8 cellular contexts compared by ENCODE assay signal in genomic region chr5:148374693-148375360, GRCh38. TPM values are rescaled to one million over a fixed set of nuclear protein-coding genes. Genes with fewer than 3 reads are reported as not detected.
A peak's percentile ranks its signal among the peaks of the same experiment; 100 is the strongest.
DNase-seq lines count a peak whose midpoint lies in the region; FAIRE-seq and TF ChIP-seq lines count a peak whose summit lies in the region.

No MANE protein-coding gene starts in this region.

- no peaks in the 10 kb centered on the region for H3K4me1 ChIP-seq in H1 (replicated peaks in 1 of 4; ENCODE audit: control insufficient read depth in 3 of 4, insufficient read depth in 4 of 4, low read length in 3 of 4)

- no peak overlapping the region for H3K23ac ChIP-seq in H1 (ENCODE audit: insufficient read length)

- no peak overlapping the region for H2BK15ac ChIP-seq in H1 (ENCODE audit: low read length)

- no peak overlapping the region for H3K9ac ChIP-seq in H1 (replicated peaks in 1 of 4; ENCODE audit: extremely low read depth in 1 of 4, low read depth in 3 of 4, low read length in 3 of 4)

- H3K23me2 ChIP-seq in H1 (ENCODE audit: low read depth, low read length) = no peaks in the 10 kb centered on the region

- no peak overlapping the region for H3K4me2 ChIP-seq in H1 (ENCODE audit: insufficient read depth in 1 of 2, low read depth in 2 of 2, low read length in 2 of 2)

- H3K27ac Mint-ChIP-seq in mesothelial cell of epicardium = no peak overlapping the region

- POLR2A ChIA-PET in H1 (lab: Charles Lee; ENCODE audit: partially characterized antibody) = interaction anchor here (0.9 to 1.3 kb wide), 3 partner anchors 8 to 24 kb away, joined by 3 to 4 read pairs (median 4); no protein-coding TSS in a partner anchor

- no peaks in the 10 kb centered on the region for H3K79me1 ChIP-seq in H1 (ENCODE audit: low read depth, low read length)

- no peak overlapping the region for H2BK12ac ChIP-seq in H1 (ENCODE audit: low read depth, low read length)

- H3K4ac ChIP-seq in H1 (replicated peaks; ENCODE audit: insufficient read length, low read depth, low read length) = no peak overlapping the region

- no peaks in the 10 kb centered on the region for H3K27me3 Mint-ChIP-seq in mesothelial cell of epicardium (ENCODE audit: low read depth)

- H2AK5ac ChIP-seq in H1 (ENCODE audit: low read depth, low read length) = no peak overlapping the region

- no peak overlapping the region for H3K4me3 Mint-ChIP-seq in mesothelial cell of epicardium

- no peak overlapping the region for H3K14ac ChIP-seq in H1 (ENCODE audit: insufficient read length)

- H3K36me3 ChIP-seq in H1 (ENCODE audit: control insufficient read depth in 2 of 4, insufficient read depth in 4 of 4, low read length in 3 of 4) = peaks cover 0 to 5% (median 0%) of the 10 kb centered on the region in 4 experiments; a peak in 2 of 8 replicates

- TF ChIP-seq CTCF in 22Rv1 (IDR thresholded peaks at IDR 0.05) (peak; percentile 88), H1 (IDR thresholded peaks at IDR 0.05; ENCODE audit: control extremely low read depth in 1 of 3, insufficient read depth in 1 of 3, low read depth in 1 of 3, low read length in 3 of 3) (peak in 2 of 3 experiments; percentile 81 to 87; a peak in 3 of 4 replicates), mesothelial cell of epicardium (IDR thresholded peaks at IDR 0.05; ENCODE audit: unreplicated experiment) (peak; percentile 54)

- H3K36me3 Mint-ChIP-seq in mesothelial cell of epicardium = no peaks in the 10 kb centered on the region

- FAIRE-seq in G401.6 (lab: Jason Lieb, UNC) (peak; percentile 41), H54 (lab: Jason Lieb, UNC) (peak; percentile 97), H1 (lab: Jason Lieb, UNC) (peak; percentile 98)

- no peak overlapping the region for H4K91ac ChIP-seq in H1 (replicated peaks; ENCODE audit: insufficient read length, low read length)

- no peak overlapping the region for H2BK20ac ChIP-seq in H1 (ENCODE audit: low read length)

- no peak for TF ChIP-seq EP300 in H1 (IDR thresholded peaks at IDR 0.05; ENCODE audit: borderline replicate concordance in 1 of 2, low read depth in 2 of 2, low read length in 2 of 2)

- H3K9me3 Mint-ChIP-seq in mesothelial cell of epicardium = peaks cover under 1% of the 10 kb centered on the region

- CTCF ChIA-PET in H1 (lab: Charles Lee; ENCODE audit: partially characterized antibody) = interaction anchor here (0.6 to 5.2 kb wide), 49 partner anchors 8 to 1106 kb away, joined by 3 to 53 read pairs (median 4); partner anchors contain the start of genes FBXO38 and SPINK9

- WGBS in H1 (ENCODE audit: extremely low coverage in 1 of 2, insufficient coverage in 1 of 2, insufficient read length in 1 of 2, insufficient replicate concordance in 2 of 2, low coverage in 1 of 2, low lambda C conversion rate in 2 of 2, missing lambda C conversion rate in 1 of 2), 2 experiments = 94% methylated on average over 2 of the region's 3 CpGs; no CpG with 5 or more reads in 1 of the 2 experiments

- no peaks in the 10 kb centered on the region; a peak in 1 of 4 replicates for H3K9me3 ChIP-seq in H1 (ENCODE audit: insufficient read depth in 2 of 2, low read depth in 1 of 2, low read length in 1 of 2)

- TF ChIP-seq RAD21 in H1 (IDR thresholded peaks at IDR 0.05 in 1 of 2, conservative IDR thresholded peaks at IDR 0.05 in 1 of 2; ENCODE audit: low read depth in 2 of 2, low read length in 2 of 2) = peak; percentile 89 to 92

- no peak overlapping the region for H3K56ac ChIP-seq in H1 (replicated peaks; ENCODE audit: insufficient read length, low read depth, low read length)

- no peak overlapping the region for H3K18ac ChIP-seq in H1 (ENCODE audit: extremely low read depth, low read length)

- no peak overlapping the region for H2BK5ac ChIP-seq in H1 (ENCODE audit: low read depth, low read length)

- H3K79me2 ChIP-seq in H1 (ENCODE audit: control insufficient read depth in 1 of 2, insufficient read depth in 2 of 2, low read length in 2 of 2) = no peaks in the 10 kb centered on the region

- H3K27me3 ChIP-seq in H1 (replicated peaks in 1 of 4; ENCODE audit: control insufficient read depth in 3 of 4, extremely low read depth in 1 of 4, insufficient read depth in 3 of 4, low read length in 3 of 4) = no peaks in the 10 kb centered on the region

- H3K27ac ChIP-seq in 22Rv1 (no peak overlapping the region), H1 (ENCODE audit: low read depth, low read length) (no peak overlapping the region)

- H4K5ac ChIP-seq in H1 (ENCODE audit: insufficient read length, low read depth, low read length) = no peak overlapping the region

- no peak overlapping the region for H2AFZ ChIP-seq in H1 (ENCODE audit: low read length)

- no peak overlapping the region for H3K4me3 ChIP-seq in H1 (ENCODE audit: extremely low read depth in 1 of 4, insufficient read depth in 2 of 4, low read depth in 3 of 4, low read length in 4 of 4)

- no peaks in the 10 kb centered on the region for H4K20me1 ChIP-seq in H1 (replicated peaks in 1 of 2; ENCODE audit: control insufficient read depth in 1 of 2, insufficient read depth in 2 of 2, low read length in 2 of 2)

- peak; percentile 18 for DNase-seq in H54 (ENCODE audit: insufficient read length, low spot score)
- peak; percentile 78 to 80 for DNase-seq in Kasumi-1 (lab: John Stamatoyannopoulos, UW)
- peak; percentile 48 for DNase-seq in SIG-M5 (lab: John Stamatoyannopoulos, UW)
- peak; percentile 29 to 49 for DNase-seq in H1 (ENCODE audit: low read depth in 1 of 2, low spot score in 2 of 2)
- DNase-seq in mesothelial cell of epicardium (ENCODE audit: low spot score in 2 of 2, unreplicated experiment in 2 of 2) = peak in 1 of 2 experiments; percentile 39
- no peak for DNase-seq in effector CD4-positive, alpha-beta T cell

- no peak overlapping the region for H2BK120ac ChIP-seq in H1 (replicated peaks; ENCODE audit: low read depth, low read length)

- no peak overlapping the region for H4K8ac ChIP-seq in H1 (ENCODE audit: extremely low read depth, insufficient read depth, low read length)

- H3K4me1 Mint-ChIP-seq in mesothelial cell of epicardium = peaks cover 7% of the 10 kb centered on the region

- TF ChIP-seq POLR2A in H54 (IDR thresholded peaks at IDR 0.05; ENCODE audit: low read depth, low read length) (no peak), H1 (IDR thresholded peaks at IDR 0.05; ENCODE audit: control extremely low read depth in 1 of 2, low read depth in 2 of 2, low read length in 2 of 2) (no peak)

TF ChIP-seq in H1, 55 proteins besides CTCF, POLR2A, EP300 and RAD21:
- TF ChIP-seq USF2 (IDR thresholded peaks at IDR 0.05; ENCODE audit: low read length) = peak; percentile 62
- no peak for TF ChIP-seq SIN3A (conservative IDR thresholded peaks at IDR 0.05 in 1 of 2, IDR thresholded peaks at IDR 0.05 in 1 of 2; ENCODE audit: low read depth in 1 of 2, low read length in 2 of 2)
- peak; percentile 70; the same call in 1 of the 2 replicates for TF ChIP-seq CEBPB (IDR thresholded peaks at IDR 0.05; ENCODE audit: low read depth, low read length)
- TF ChIP-seq TEAD4 (IDR thresholded peaks at IDR 0.05; ENCODE audit: low read depth, low read length) = peak; percentile 87
- no peak for TF ChIP-seq EGR1 (IDR thresholded peaks at IDR 0.05; ENCODE audit: borderline replicate concordance, low read depth, low read length)

RNA-seq across cellular contexts. Expression of gene FBXO38, which starts 8.9 kb away (rescaled TPM):
- total RNA-seq in H1 (2021; fragmentation: NEBNext Ultra II Directional; extraction: Animal tissue kit (Norgen Biotek cat#: 25700)) = 31.5 and 34.3 TPM in 2 replicates
- polyA plus RNA-seq in H1 (2011; rRNA removed) = 9.0 and 9.1 TPM in 2 replicates
- 12.1 TPM for polyA plus RNA-seq in H1 (2011; cell fraction: cytosol; rRNA removed)
- 21.2 TPM for polyA plus RNA-seq in H1 (2011; cell fraction: nucleus; rRNA removed)
- polyA plus RNA-seq in H1 (2012, experiment 1 of 2) = 12.5 to 26.5 TPM (median 16.4 TPM) in 4 replicates
- polyA plus RNA-seq in H1 (2012, experiment 2 of 2) = 0.92 TPM
- polyA plus RNA-seq in H1 (2013, experiment 1 of 2) = 17.1 TPM
- polyA plus RNA-seq in H1 (2013, experiment 2 of 2) = 16.6 TPM
- polyA minus RNA-seq in H1 (2011; rRNA and poly(A)+ RNA removed) = 68.1 and 103 TPM in 2 replicates
- polyA minus RNA-seq in H1 (2011; cell fraction: cytosol; rRNA and poly(A)+ RNA removed) = 32.5 TPM
- 121 TPM for polyA minus RNA-seq in H1 (2011; cell fraction: nucleus; rRNA and poly(A)+ RNA removed)
- 54.9 to 63.3 TPM (median 55.8 TPM) in 3 replicates for total RNA-seq in mesothelial cell of epicardium

RNA-seq across cellular contexts. Expression of gene SPINK9, which starts 39.5 kb away (rescaled TPM):
- total RNA-seq in H1 (2021; fragmentation: NEBNext Ultra II Directional; extraction: Animal tissue kit (Norgen Biotek cat#: 25700)) = not detected in 2 replicates
- polyA plus RNA-seq in H1 (2011; rRNA removed) = not detected in 2 replicates
- not detected for polyA plus RNA-seq in H1 (2011; cell fraction: cytosol; rRNA removed)
- polyA plus RNA-seq in H1 (2011; cell fraction: nucleus; rRNA removed) = not detected
- polyA plus RNA-seq in H1 (2012, experiment 1 of 2) = not detected in 4 replicates
- not detected for polyA plus RNA-seq in H1 (2012, experiment 2 of 2)
- polyA plus RNA-seq in H1 (2013, experiment 1 of 2) = not detected
- polyA plus RNA-seq in H1 (2013, experiment 2 of 2) = not detected
- not detected in 2 replicates for polyA minus RNA-seq in H1 (2011; rRNA and poly(A)+ RNA removed)
- not detected for polyA minus RNA-seq in H1 (2011; cell fraction: cytosol; rRNA and poly(A)+ RNA removed)
- not detected for polyA minus RNA-seq in H1 (2011; cell fraction: nucleus; rRNA and poly(A)+ RNA removed)
- total RNA-seq in mesothelial cell of epicardium = not detected in 3 replicates
